16 cellular contexts compared by ENCODE assay signal in the genomic region with DNA sequence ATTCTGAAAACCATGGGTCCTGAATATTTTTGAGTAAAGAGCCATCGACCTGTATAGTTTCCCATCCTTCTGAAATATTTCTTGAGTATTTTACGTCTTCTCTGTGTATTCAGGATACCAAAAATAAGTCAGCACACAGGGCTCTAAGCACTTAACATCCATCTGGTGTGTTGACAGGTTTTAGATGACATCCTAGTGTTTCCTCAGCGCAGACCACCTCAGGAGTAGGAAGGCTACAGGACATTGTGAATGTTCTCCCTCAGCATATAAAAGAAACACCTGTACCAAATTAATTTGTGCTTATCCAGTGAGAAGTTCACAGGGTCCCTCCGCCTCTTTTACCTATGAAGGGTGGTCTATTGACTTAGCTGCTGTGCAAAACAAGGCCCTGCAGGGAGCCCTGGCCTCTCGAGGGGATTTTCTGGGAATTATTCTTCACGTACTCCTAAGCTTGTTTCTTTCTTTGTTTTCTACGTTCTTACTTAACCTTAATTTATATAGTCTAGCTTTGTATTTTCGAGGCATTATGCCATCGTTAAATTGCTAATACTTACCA.
DNase-seq lines count a peak whose midpoint lies in the region; ATAC-seq and TF ChIP-seq lines count a peak whose summit lies in the region.
"Had no signal": no experiment of that assay in that cellular context is flagged by ENCODE, and none has a peak within 500 bp of the region (broad histone marks: within the 10 kb centered on the region; RNA-seq: fewer than 3 reads in every experiment).

No MANE protein-coding gene starts in this region.

- H3K9me3 ChIP-seq in H9 (ENCODE audit: control insufficient read depth, low read depth, low read length) (no peaks in the 10 kb centered on the region), iPS-18a (ENCODE audit: control insufficient read depth, low read depth, low read length) (no peaks in the 10 kb centered on the region), tibial nerve (no peaks in the 10 kb centered on the region)

- H3K9ac ChIP-seq in H9 (ENCODE audit: extremely low read depth, insufficient read length, low read length), result no peak overlapping the region
- no peak overlapping the region for H3K9ac ChIP-seq in iPS-18a (ENCODE audit: low read length)
- H3K9ac ChIP-seq: BLaER1 treated with 17β-estradiol and CSF1 and Interleukin-3, amounts not matched to agents 10 nM and 100 nM; KMS-11 had no signal

- no peaks in the 10 kb centered on the region for H3K79me2 ChIP-seq in H9 (ENCODE audit: insufficient read depth, low read length)

- H3K79me1 ChIP-seq in H9 (ENCODE audit: insufficient read depth, low read depth, low read length, poor library complexity, severe bottlenecking), result no peaks in the 10 kb centered on the region

- H3K9me3 Mint-ChIP-seq in H9, result peaks cover 0 to 6% of the 10 kb centered on the region in 2 experiments; a peak in 3 of 5 replicates
- peaks cover 6% of the 10 kb centered on the region for H3K9me3 Mint-ChIP-seq in activated T-helper 2 cell treated with anti-CD3 and anti-CD28 coated beads, Interferon-gamma antibody, Interleukin-2, Interleukin-4, amounts not matched to agents 10 μg/mL and 5 μg/mL and 100 μg/mL, durations not matched to agents 14 hours and 24 hours and 36 hours

- no peak overlapping the region for H2BK5ac ChIP-seq in H9 (ENCODE audit: insufficient read length, low read length)

- no peak overlapping the region for H2BK15ac ChIP-seq in H9 (ENCODE audit: low read depth, low read length)

- no peaks in the 10 kb centered on the region; the same call in 1 of the 2 replicates for H3K27me3 Mint-ChIP-seq in H9 (ENCODE audit: low read depth)
- H3K27me3 Mint-ChIP-seq in activated T-helper 2 cell treated with anti-CD3 and anti-CD28 coated beads, Interferon-gamma antibody, Interleukin-2, Interleukin-4, amounts not matched to agents 10 μg/mL and 5 μg/mL and 100 μg/mL, durations not matched to agents 14 hours and 24 hours and 36 hours (ENCODE audit: low read depth), result no peaks in the 10 kb centered on the region
- H3K27me3 Mint-ChIP-seq: CD8-positive, alpha-beta memory T cell had no signal

- no peak for TF ChIP-seq EP300 in tibial nerve (IDR thresholded peaks at IDR 0.05)

- no peak overlapping the region for H3K23ac ChIP-seq in H9 (ENCODE audit: insufficient read length, low read depth, low read length)

- no peaks in the 10 kb centered on the region for H4K20me1 ChIP-seq in H9 (ENCODE audit: control insufficient read depth, insufficient read depth, insufficient read length)
- H4K20me1 ChIP-seq: BLaER1 treated with 17β-estradiol and CSF1 and Interleukin-3, amounts not matched to agents 10 nM and 100 nM had no signal

- no peak overlapping the region for H3K4ac ChIP-seq in H9 (ENCODE audit: low read depth, low read length)

- H3K4me3 ChIP-seq in iPS-18a (ENCODE audit: low read length) (peak overlapping the region; percentile 26), tibial nerve (no peak overlapping the region)
- H3K4me3 ChIP-seq: BLaER1 treated with 17β-estradiol and CSF1 and Interleukin-3, amounts not matched to agents 10 nM and 100 nM had no signal

- H2BK20ac ChIP-seq in H9 (ENCODE audit: low read depth, low read length, poor library complexity, severe bottlenecking), result no peak overlapping the region

- H4K91ac ChIP-seq in H9 (ENCODE audit: insufficient read length, low read depth, low read length), result no peak overlapping the region

- WGBS in H9 (ENCODE audit: extremely low coverage, insufficient read length, low lambda C conversion rate), result no CpG with 5 or more reads among the region's 9 CpGs
- 41 to 45% methylated on average over 9 of the region's 9 CpGs for WGBS in tibial nerve, 2 donors

- no peak overlapping the region for H3K27ac ChIP-seq in H9 (ENCODE audit: insufficient read length, low read depth, low read length)
- H3K27ac ChIP-seq in iPS-18a (ENCODE audit: low read length), result no peak overlapping the region
- H3K27ac ChIP-seq in tibial nerve, result no peak overlapping the region
- H3K27ac ChIP-seq: BLaER1 treated with 17β-estradiol and CSF1 and Interleukin-3, amounts not matched to agents 10 nM and 100 nM; KMS-11 had no signal

- H4K8ac ChIP-seq in H9 (replicated peaks; ENCODE audit: insufficient read length, low read depth, low read length), result no peak overlapping the region

- no peak overlapping the region for H2BK120ac ChIP-seq in H9 (ENCODE audit: low read depth, low read length, poor library complexity, severe bottlenecking)

- ATAC-seq in left lobe of liver, result no peak

- H3K4me2 ChIP-seq in H9 (ENCODE audit: insufficient read depth, insufficient read length, low read length), result no peak overlapping the region
- H3K4me2 ChIP-seq: BLaER1 treated with 17β-estradiol and CSF1 and Interleukin-3, amounts not matched to agents 10 nM and 100 nM; KMS-11 had no signal

- H3K4me1 ChIP-seq in H9 (ENCODE audit: insufficient read depth, low read length) (peaks cover 7% of the 10 kb centered on the region; the same call in 1 of the 2 replicates), iPS-18a (ENCODE audit: control insufficient read depth, low read depth, low read length) (peaks cover 27% of the 10 kb centered on the region), tibial nerve (peaks cover 0 to 6% (median 0%) of the 10 kb centered on the region in 4 donors)
- H3K4me1 ChIP-seq: BLaER1 treated with 17β-estradiol and CSF1 and Interleukin-3, amounts not matched to agents 10 nM and 100 nM had no signal

- H2AFZ ChIP-seq in H9 (ENCODE audit: low read length), result no peak overlapping the region

- intact Hi-C loops in activated T-helper 2 cell treated with anti-CD3 and anti-CD28 coated beads, Interferon-gamma antibody, Interleukin-2, Interleukin-4, amounts not matched to agents 10 μg/mL and 5 μg/mL and 100 μg/mL, durations not matched to agents 14 hours and 24 hours and 36 hours (cut with micrococcal nuclease), result no loop called here

- no peak for TF ChIP-seq POLR2A in tibial nerve (IDR thresholded peaks at IDR 0.05)

- H3K27me3 ChIP-seq in H9 (ENCODE audit: insufficient read depth, low read length), result no peaks in the 10 kb centered on the region
- no peaks in the 10 kb centered on the region for H3K27me3 ChIP-seq in iPS-18a (ENCODE audit: control insufficient read depth, insufficient read depth, low read length)
- no peaks in the 10 kb centered on the region for H3K27me3 ChIP-seq in tibial nerve
- H3K27me3 ChIP-seq: BLaER1 treated with 17β-estradiol and CSF1 and Interleukin-3, amounts not matched to agents 10 nM and 100 nM had no signal

- H3T11ph ChIP-seq in H9 (ENCODE audit: low read length), result no peak overlapping the region

- no peak overlapping the region for H3K56ac ChIP-seq in H9 (ENCODE audit: insufficient read length, low read depth, low read length)

- TF ChIP-seq CTCF in H9 (conservative IDR thresholded peaks at IDR 0.05) (no peak), tibial nerve (IDR thresholded peaks at IDR 0.05) (no peak)

- peak overlapping the region in 2 of 3 experiments; percentile 83 to 91; a peak in 3 of 7 replicates for H3K27ac Mint-ChIP-seq in H9
- no peak overlapping the region for H3K27ac Mint-ChIP-seq in activated T-helper 2 cell treated with anti-CD3 and anti-CD28 coated beads, Interferon-gamma antibody, Interleukin-2, Interleukin-4, amounts not matched to agents 10 μg/mL and 5 μg/mL and 100 μg/mL, durations not matched to agents 14 hours and 24 hours and 36 hours
- H3K27ac Mint-ChIP-seq: CD8-positive, alpha-beta memory T cell had no signal

- H3K36me3 Mint-ChIP-seq in H9 (ENCODE audit: insufficient read depth in 1 of 3, low read depth in 3 of 3), result no peaks in the 10 kb centered on the region; a peak in 1 of 7 replicates
- no peaks in the 10 kb centered on the region for H3K36me3 Mint-ChIP-seq in activated T-helper 2 cell treated with anti-CD3 and anti-CD28 coated beads, Interferon-gamma antibody, Interleukin-2, Interleukin-4, amounts not matched to agents 10 μg/mL and 5 μg/mL and 100 μg/mL, durations not matched to agents 14 hours and 24 hours and 36 hours (ENCODE audit: low read depth)
- H3K36me3 Mint-ChIP-seq: CD8-positive, alpha-beta memory T cell had no signal

- peaks cover 22 to 43% of the 10 kb centered on the region in 2 experiments for H3K4me1 Mint-ChIP-seq in H9
- no peaks in the 10 kb centered on the region for H3K4me1 Mint-ChIP-seq in activated T-helper 2 cell treated with anti-CD3 and anti-CD28 coated beads, Interferon-gamma antibody, Interleukin-2, Interleukin-4, amounts not matched to agents 10 μg/mL and 5 μg/mL and 100 μg/mL, durations not matched to agents 14 hours and 24 hours and 36 hours (ENCODE audit: low read depth)
- H3K4me1 Mint-ChIP-seq: CD8-positive, alpha-beta memory T cell had no signal

- no peak overlapping the region for H2AK5ac ChIP-seq in H9 (ENCODE audit: insufficient read length, low read length)

- no peak for DNase-seq in H9
- peak; percentile 90 for DNase-seq in NCI-H146 (lab: John Stamatoyannopoulos, UW)
- peak; percentile 98 for DNase-seq in NCI-H748 (lab: John Stamatoyannopoulos, UW; ENCODE audit: unreplicated experiment)
- DNase-seq in left lobe of liver (ENCODE audit: low spot score), result no peak
- no peak for DNase-seq in activated T-helper 2 cell treated with anti-CD3 and anti-CD28 coated beads, Interferon-gamma antibody, Interleukin-2, Interleukin-4, amounts not matched to agents 10 μg/mL and 5 μg/mL and 100 μg/mL, durations not matched to agents 14 hours and 24 hours and 36 hours (ENCODE audit: low spot score)
- DNase-seq in tibial nerve (ENCODE audit: low spot score in 2 of 2), result no peak
- no peak for DNase-seq in NCI-H446 treated with DMSO at 0.1 percent for 48 hours (lab: John Stamatoyannopoulos, UW)
- DNase-seq: CD8-positive, alpha-beta memory T cell; GOT3; MV-4-11; NCI-H1436 treated with DMSO at 0.1 percent for 48 hours; NCI-H510A; T-helper 1 cell had no signal

- H3K36me3 ChIP-seq in iPS-18a (ENCODE audit: control insufficient read depth, low read depth, low read length), result no peaks in the 10 kb centered on the region
- no peaks in the 10 kb centered on the region for H3K36me3 ChIP-seq in tibial nerve
- H3K36me3 ChIP-seq: BLaER1 treated with 17β-estradiol and CSF1 and Interleukin-3, amounts not matched to agents 10 nM and 100 nM had no signal

- no peak overlapping the region for H3K18ac ChIP-seq in H9 (ENCODE audit: insufficient read length, low read depth, low read length)

- H4K5ac ChIP-seq in H9 (ENCODE audit: insufficient read length, low read depth, low read length), result no peak overlapping the region

- no peak overlapping the region for H3K14ac ChIP-seq in H9 (ENCODE audit: insufficient read depth, low read length)

- no peaks in the 10 kb centered on the region for H3K23me2 ChIP-seq in H9 (ENCODE audit: insufficient read length, low read depth, low read length, poor library complexity, severe bottlenecking)

- H2BK12ac ChIP-seq in H9 (ENCODE audit: insufficient read length, low read depth, low read length), result no peak overlapping the region

- peak overlapping the region in 1 of 2 experiments; percentile 46; a peak in 3 of 5 replicates for H3K4me3 Mint-ChIP-seq in H9
- H3K4me3 Mint-ChIP-seq in activated T-helper 2 cell treated with anti-CD3 and anti-CD28 coated beads, Interferon-gamma antibody, Interleukin-2, Interleukin-4, amounts not matched to agents 10 μg/mL and 5 μg/mL and 100 μg/mL, durations not matched to agents 14 hours and 24 hours and 36 hours (ENCODE audit: low read depth), result no peak overlapping the region
- H3K4me3 Mint-ChIP-seq: CD8-positive, alpha-beta memory T cell had no signal

Comparison
In these comparisons a context has a peak if more than half of its experiments do, and no peak if none do; other contexts are left out.
1. DNase-seq: peak in NCI-H146 (single experiment) and NCI-H748 (single experiment); none in H9 (single experiment), left lobe of liver (single experiment), activated T-helper 2 cell treated with anti-CD3 and anti-CD28 coated beads, Interferon-gamma antibody, Interleukin-2, Interleukin-4, amounts not matched to agents 10 μg/mL and 5 μg/mL and 100 μg/mL, durations not matched to agents 14 hours and 24 hours and 36 hours (single experiment), tibial nerve (0 of 2) and NCI-H446 treated with DMSO at 0.1 percent for 48 hours (single experiment).